32 cellular contexts compared by ENCODE assay signal in the genomic region with DNA sequence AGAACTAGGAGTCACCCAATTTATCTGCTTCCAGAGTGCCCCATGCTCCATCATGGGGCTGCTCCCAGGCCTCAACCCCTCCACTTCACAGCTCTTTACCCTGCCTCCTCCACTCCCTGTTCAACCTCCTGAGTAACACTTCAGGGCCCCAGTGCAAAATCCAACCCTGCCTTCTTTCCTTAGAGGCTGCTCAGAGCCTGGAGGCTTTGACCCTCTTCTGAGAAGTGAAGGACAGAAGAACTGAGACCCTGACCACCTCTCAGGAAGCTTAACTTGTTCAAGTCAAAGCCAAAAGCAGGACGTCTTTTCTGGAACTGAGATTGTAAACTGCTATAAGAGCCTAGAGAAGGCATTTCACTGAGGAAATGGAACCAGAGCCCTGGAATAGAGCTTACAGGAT. TPM values are rescaled to one million over a fixed set of nuclear protein-coding genes. Genes with fewer than 3 reads are reported as not detected.
"Had no signal": no experiment of that assay in that cellular context is flagged by ENCODE, and none has a peak within 500 bp of the region (broad histone marks: within the 10 kb centered on the region; RNA-seq: fewer than 3 reads in every experiment).

No MANE protein-coding gene starts in this region.

- H3K4me3 Mint-ChIP-seq: activated B cell treated with CpG ODN at 0.5 μM for 24 hours; activated naive CD8-positive, alpha-beta T cell; activated T-cell treated with anti-CD3 and anti-CD28 coated beads, Interleukin-2, amount 50 U/mL, for 4 hours; nephron; stimulated activated naive CD8-positive, alpha-beta T cell treated with anti-CD3 and anti-CD28 coated beads, Interleukin-15, amount 100 ng/mL, for 72 hours had no signal

- H3K36me3 ChIP-seq: ovary, prostate gland had no signal

- H3K27me3 ChIP-seq: ascending aorta, brain microvascular endothelial cell, esophagus squamous epithelium, heart right ventricle, ovary, thyroid gland, upper lobe of left lung, vagina had no signal

- H3K27ac ChIP-seq: ascending aorta, brain microvascular endothelial cell, coronary artery, esophagus squamous epithelium, heart right ventricle, left ventricle myocardium inferior, neutrophil, ovary, prostate gland, skin epidermis, thyroid gland, upper lobe of left lung, vagina had no signal

- H3K4me1 ChIP-seq: ascending aorta, esophagus squamous epithelium, heart right ventricle, left ventricle myocardium inferior, prostate gland, thyroid gland, upper lobe of left lung, vagina had no signal

- H3K36me3 Mint-ChIP-seq: activated naive CD8-positive, alpha-beta T cell had no signal

- ATAC-seq: heart right ventricle; mucosa of descending colon; sciatic nerve; stimulated activated naive CD8-positive, alpha-beta T cell treated with anti-CD3 and anti-CD28 coated beads, Interleukin-15, amount 100 ng/mL, for 72 hours had no signal

- H3K9me3 ChIP-seq: ascending aorta, esophagus squamous epithelium, heart right ventricle, left ventricle myocardium inferior, mucosa of descending colon, neutrophil, ovary, prostate gland, thyroid gland, upper lobe of left lung, vagina had no signal

- H3K27ac Mint-ChIP-seq: activated B cell treated with CpG ODN at 0.5 μM for 24 hours; activated naive CD8-positive, alpha-beta T cell; activated T-helper 2 cell treated with anti-CD3 and anti-CD28 coated beads, Interferon-gamma antibody, Interleukin-2, Interleukin-4, amounts not matched to agents 10 μg/mL and 5 μg/mL and 100 μg/mL, durations not matched to agents 14 hours and 24 hours and 36 hours; nephron; stimulated activated naive CD8-positive, alpha-beta T cell treated with anti-CD3 and anti-CD28 coated beads, Interleukin-15, amount 100 ng/mL, for 72 hours had no signal

- DNase-seq: activated B cell treated with CpG ODN at 0.5 μM for 24 hours; activated CD8-positive, alpha-beta memory T cell treated with anti-CD3 and anti-CD28 coated beads for 24 hours; activated CD8-positive, alpha-beta memory T cell treated with anti-CD3 and anti-CD28 coated beads, Interleukin-2, amount 50 U/mL, for 4 hours; activated T-cell treated with anti-CD3 and anti-CD28 coated beads, Interleukin-2, amount 50 U/mL, for 4 hours; brain microvascular endothelial cell; esophagus squamous epithelium; foreskin melanocyte; heart right ventricle; left ventricle myocardium inferior; mucosa of descending colon; ovary; retina; stimulated activated CD4-positive, alpha-beta T cell treated with anti-CD3 and anti-CD28 coated beads, Interleukin-12 subunit alpha, Interleukin-12 subunit beta, amount 100 ng/mL, for 4 hours; stimulated activated CD4-positive, alpha-beta T cell treated with anti-CD3 and anti-CD28 coated beads, Interleukin-4, amount 100 ng/mL, for 1 hour; stimulated activated naive CD8-positive, alpha-beta T cell treated with anti-CD3 and anti-CD28 coated beads, Interleukin-15, amount 100 ng/mL, for 72 hours; thyroid gland; upper lobe of left lung had no signal

- H3K4me1 Mint-ChIP-seq: activated B cell treated with CpG ODN at 0.5 μM for 24 hours; nephron; stimulated activated naive CD8-positive, alpha-beta T cell treated with anti-CD3 and anti-CD28 coated beads, Interleukin-15, amount 100 ng/mL, for 72 hours had no signal

- H3K27me3 Mint-ChIP-seq: activated B cell treated with CpG ODN at 0.5 μM for 24 hours; activated naive CD8-positive, alpha-beta T cell; stimulated activated naive CD8-positive, alpha-beta T cell treated with anti-CD3 and anti-CD28 coated beads, Interleukin-15, amount 100 ng/mL, for 72 hours had no signal

- H3K9me3 Mint-ChIP-seq: activated B cell treated with CpG ODN at 0.5 μM for 24 hours; activated T-cell treated with anti-CD3 and anti-CD28 coated beads, Interleukin-2, amount 50 U/mL, for 4 hours; activated T-helper 2 cell treated with anti-CD3 and anti-CD28 coated beads, Interferon-gamma antibody, Interleukin-2, Interleukin-4, amounts not matched to agents 10 μg/mL and 5 μg/mL and 100 μg/mL, durations not matched to agents 14 hours and 24 hours and 36 hours; nephron; stimulated activated naive CD8-positive, alpha-beta T cell treated with anti-CD3 and anti-CD28 coated beads, Interleukin-15, amount 100 ng/mL, for 72 hours had no signal

- H3K4me3 ChIP-seq: ascending aorta, coronary artery, esophagus squamous epithelium, heart right ventricle, left ventricle myocardium inferior, lung, mucosa of descending colon, ovary, prostate gland, skin epidermis, thyroid gland, upper lobe of left lung, vagina had no signal

RNA-seq across cellular contexts. Expression of gene NLRP10, which starts 37.4 kb away (rescaled TPM):
- total RNA-seq: activated B cell treated with CpG ODN at 0.5 μM for 24 hours; activated T-cell treated with anti-CD3 and anti-CD28 coated beads, Interleukin-2, amount 50 U/mL, for 4 hours; activated T-helper 2 cell treated with anti-CD3 and anti-CD28 coated beads, Interferon-gamma antibody, Interleukin-2, Interleukin-4, amounts not matched to agents 10 μg/mL and 5 μg/mL and 100 μg/mL, durations not matched to agents 14 hours and 24 hours and 36 hours; ascending aorta; cardiac septum; cerebellum; esophagus squamous epithelium; heart right ventricle; left ventricle myocardium inferior; lung; mesenteric fat pad; mucosa of descending colon; ovary; prostate gland; sciatic nerve; T-helper 2 cell treated with Interferon-gamma antibody and Interleukin-4, amounts not matched to agents 100 ng/mL and 5 ng/mL, for 36 hours; thyroid gland; upper lobe of left lung; vagina had no signal
- polyA plus RNA-seq: heart right ventricle, lung, ovary had no signal
